ENCODE assay signal across 2 cellular contexts in genomic region chr10:96765406-96766240, GRCh38.
A peak's percentile ranks its signal among the peaks of the same experiment; 100 is the strongest.
TF ChIP-seq lines count a peak whose summit lies in the region.

No MANE protein-coding gene starts in this region.

TF ChIP-seq in Ishikawa, 13 proteins besides CTCF, POLR2A, EP300 and RAD21 (continued from another document):
- TF ChIP-seq REST (IDR thresholded peaks at IDR 0.05; ENCODE audit: low read depth) = no peak
- no peak for TF ChIP-seq FOXM1 (IDR thresholded peaks at IDR 0.05; ENCODE audit: borderline replicate concordance, low read depth)

TF ChIP-seq in GM12878, 131 proteins besides CTCF, POLR2A, EP300 and RAD21 (continued from another document):
- 0 out of 2 replicates have a peak, but pooled peaks have one; percentile 26 for TF ChIP-seq CREB1 (IDR thresholded peaks at IDR 0.05; ENCODE audit: low read depth)
- TF ChIP-seq YY1 (IDR thresholded peaks at IDR 0.05; ENCODE audit: low read depth, low read length) = peak; percentile 73
- peak; percentile 14; the same call in 1 of the 2 replicates for TF ChIP-seq EED (IDR thresholded peaks at IDR 0.05; ENCODE audit: low read depth)
- no peak for TF ChIP-seq JUNB (IDR thresholded peaks at IDR 0.05)
- TF ChIP-seq BHLHE40 (IDR thresholded peaks at IDR 0.05; ENCODE audit: borderline replicate concordance in 1 of 2, low read depth in 2 of 2, low read length in 1 of 2) = 0 out of 4 replicates have a peak, but pooled peaks of 1 of the 2 experiments have one; percentile 3
- TF ChIP-seq TCF3 (IDR thresholded peaks at IDR 0.05; ENCODE audit: borderline replicate concordance, insufficient read depth, low read depth, low read length) = 0 out of 2 replicates have a peak, but pooled peaks have one; percentile 37
- peak; percentile 38; the same call in 1 of the 2 replicates for TF ChIP-seq SMARCA5 (IDR thresholded peaks at IDR 0.05)
